In genomic region chr2:182416861-182417260, GRCh38 we compare ENCODE assay signal across 28 cellular contexts. TPM values are rescaled to one million over a fixed set of nuclear protein-coding genes. Genes with fewer than 3 reads are reported as not detected.
"Had no signal": no experiment of that assay in that cellular context is flagged by ENCODE, and none has a peak within 500 bp of the region (broad histone marks: within the 10 kb centered on the region; RNA-seq: fewer than 3 reads in every experiment).

No MANE protein-coding gene starts in this region.

- H3K4me1 ChIP-seq: Peyer's patch had no signal

- DNase-seq: activated B cell treated with CpG ODN at 0.5 μM for 24 hours; activated CD4-positive, alpha-beta T cell treated with anti-CD3 and anti-CD28 coated beads for 1 hour; activated CD4-positive, alpha-beta T cell treated with anti-CD3 and anti-CD28 coated beads, Interleukin-2, amount 10 ng/mL, durations not matched to agents 24 days and 14 days; activated CD4-positive, alpha-beta T cell treated with anti-CD3 and anti-CD28 coated beads, Interleukin-2, amount 50 U/mL, for 48 hours; activated CD8-positive, alpha-beta memory T cell treated with anti-CD3 and anti-CD28 coated beads, Interleukin-2, amount 10 ng/mL, durations not matched to agents 7 days and 5 days; activated gamma-delta T cell; activated naive CD4-positive, alpha-beta T cell treated with anti-CD3 and anti-CD28 coated beads for 36 hours; activated T-cell treated with anti-CD3 and anti-CD28 coated beads, Interleukin-2, amount 50 U/mL, for 24 hours; amygdala; brain microvascular endothelial cell; MG63; NCI-H1105 treated with DMSO at 0.1 percent for 48 hours; NCI-H1930; NCI-H2107; NCI-H226; NCI-H510A; NCI-H526 treated with DMSO at 0.1 percent for 48 hours; Peyer's patch; SIG-M5; T-cell; T-helper 2 cell; T1000 had no signal

- H3K27ac ChIP-seq: brain microvascular endothelial cell, cardiac muscle cell, KMS-11, Peyer's patch, RWPE1, SK-N-MC had no signal

- H3K36me3 ChIP-seq: brain microvascular endothelial cell, cardiac muscle cell, MG63, Peyer's patch had no signal

- H3K27ac Mint-ChIP-seq: activated B cell treated with CpG ODN at 0.5 μM for 24 hours; activated CD4-positive, alpha-beta T cell treated with anti-CD3 and anti-CD28 coated beads, Interleukin-2, amount 10 ng/mL, durations not matched to agents 24 days and 14 days; activated CD8-positive, alpha-beta memory T cell treated with anti-CD3 and anti-CD28 coated beads, Interleukin-2, amount 10 ng/mL, durations not matched to agents 7 days and 5 days; activated naive CD4-positive, alpha-beta T cell treated with anti-CD3 and anti-CD28 coated beads for 36 hours; activated naive CD8-positive, alpha-beta T cell; activated T-cell treated with anti-CD3 and anti-CD28 coated beads, Interleukin-2, amount 50 U/mL, for 24 hours; T-cell had no signal

- H3K4me3 ChIP-seq: cardiac muscle cell, MG63, Peyer's patch, SK-N-MC had no signal

- FAIRE-seq: TTC549 had no signal

- H3K4me2 ChIP-seq: KMS-11 had no signal

- H3K4me1 Mint-ChIP-seq: activated B cell treated with CpG ODN at 0.5 μM for 24 hours; activated CD4-positive, alpha-beta T cell treated with anti-CD3 and anti-CD28 coated beads, Interleukin-2, amount 10 ng/mL, durations not matched to agents 24 days and 14 days; activated CD8-positive, alpha-beta memory T cell treated with anti-CD3 and anti-CD28 coated beads, Interleukin-2, amount 10 ng/mL, durations not matched to agents 7 days and 5 days; T-cell had no signal

- H3K27me3 Mint-ChIP-seq: activated CD4-positive, alpha-beta T cell treated with anti-CD3 and anti-CD28 coated beads, Interleukin-2, amount 10 ng/mL, durations not matched to agents 24 days and 14 days; activated CD8-positive, alpha-beta memory T cell treated with anti-CD3 and anti-CD28 coated beads, Interleukin-2, amount 10 ng/mL, durations not matched to agents 7 days and 5 days; activated T-cell treated with anti-CD3 and anti-CD28 coated beads, Interleukin-2, amount 50 U/mL, for 24 hours; T-cell had no signal

- H3K27me3 ChIP-seq: brain microvascular endothelial cell, cardiac muscle cell, MG63, Peyer's patch had no signal

- H3K9me3 ChIP-seq: MG63, Peyer's patch had no signal

- H3K9ac ChIP-seq: KMS-11 had no signal

- ATAC-seq: activated CD8-positive, alpha-beta memory T cell treated with anti-CD3 and anti-CD28 coated beads, Interleukin-2, amount 10 ng/mL, durations not matched to agents 7 days and 5 days; T-cell had no signal

- H3K4me3 Mint-ChIP-seq: activated B cell treated with CpG ODN at 0.5 μM for 24 hours; activated CD4-positive, alpha-beta T cell treated with anti-CD3 and anti-CD28 coated beads, Interleukin-2, amount 10 ng/mL, durations not matched to agents 24 days and 14 days; activated CD8-positive, alpha-beta memory T cell treated with anti-CD3 and anti-CD28 coated beads, Interleukin-2, amount 10 ng/mL, durations not matched to agents 7 days and 5 days; activated naive CD4-positive, alpha-beta T cell treated with anti-CD3 and anti-CD28 coated beads for 36 hours; activated naive CD8-positive, alpha-beta T cell; activated T-cell treated with anti-CD3 and anti-CD28 coated beads, Interleukin-2, amount 50 U/mL, for 24 hours; T-cell had no signal

- H3K36me3 Mint-ChIP-seq: activated CD8-positive, alpha-beta memory T cell treated with anti-CD3 and anti-CD28 coated beads, Interleukin-2, amount 10 ng/mL, durations not matched to agents 7 days and 5 days; activated naive CD8-positive, alpha-beta T cell; T-cell had no signal

- H3K9me3 Mint-ChIP-seq: activated B cell treated with CpG ODN at 0.5 μM for 24 hours; activated CD4-positive, alpha-beta T cell treated with anti-CD3 and anti-CD28 coated beads, Interleukin-2, amount 10 ng/mL, durations not matched to agents 24 days and 14 days; activated T-cell treated with anti-CD3 and anti-CD28 coated beads, Interleukin-2, amount 50 U/mL, for 24 hours; T-cell had no signal

RNA-seq across cellular contexts. Expression of gene PDE1A, which starts 10.0 kb away (rescaled TPM):
- total RNA-seq: activated B cell treated with CpG ODN at 0.5 μM for 24 hours; activated CD4-positive, alpha-beta T cell treated with anti-CD3 and anti-CD28 coated beads, Interleukin-2, amount 10 ng/mL, durations not matched to agents 24 days and 14 days; activated CD8-positive, alpha-beta memory T cell treated with anti-CD3 and anti-CD28 coated beads, Interleukin-2, amount 10 ng/mL, durations not matched to agents 7 days and 5 days; activated naive CD4-positive, alpha-beta T cell treated with anti-CD3 and anti-CD28 coated beads for 36 hours; T-cell had no signal
